In genomic region chr4:42560465-42560864, GRCh38 we compare ENCODE assay signal across 24 cellular contexts.
"Had no signal": no experiment of that assay in that cellular context is flagged by ENCODE, and none has a peak within 500 bp of the region (broad histone marks: within the 10 kb centered on the region; RNA-seq: fewer than 3 reads in every experiment).

No MANE protein-coding gene starts in this region.

- H3K27me3 ChIP-seq: heart right ventricle, hepatocyte, pancreas, right atrium auricular region, right lobe of liver, tibial nerve had no signal

- H3K9me3 ChIP-seq: heart right ventricle, lower lobe of right lung, pancreas, psoas muscle, right atrium auricular region, right lobe of liver, tibial nerve had no signal

- H3K4me3 ChIP-seq: heart right ventricle, hepatocyte, lower lobe of right lung, pancreas, psoas muscle, right atrium auricular region, right lobe of liver, smooth muscle cell, tibial nerve had no signal

- H3K79me2 ChIP-seq: hepatocyte had no signal

- H2AFZ ChIP-seq: hepatocyte had no signal

- H3K4me1 ChIP-seq: heart right ventricle, lower lobe of right lung, pancreas, right atrium auricular region, right lobe of liver had no signal

- ATAC-seq: heart right ventricle; left lobe of liver; pancreas; psoas muscle; right lobe of liver; stimulated activated memory B cell treated with anti-CD40 and anti-IgM and Interleukin-4, amounts not matched to agents 10 μg/mL and 1 μg/mL and 100 μg/mL, for 72 hours; stimulated activated naive CD8-positive, alpha-beta T cell treated with anti-CD3 and anti-CD28 coated beads, Interleukin-15, amount 100 ng/mL, for 72 hours had no signal

- FAIRE-seq: pancreas had no signal

- DNase-seq: heart right ventricle; islet precursor cell; lower lobe of right lung; mammary epithelial cell; mesenchymal stem cell; naive B cell; natural killer cell; pancreas; posterior cingulate gyrus; psoas muscle; right lobe of liver; stimulated activated CD4-positive, alpha-beta T cell treated with anti-CD3 and anti-CD28 coated beads, Interleukin-1b, Interleukin-23, amount 100 ng/mL, for 48 hours; stimulated activated CD4-positive, alpha-beta T cell treated with anti-CD3 and anti-CD28 coated beads, Interleukin-2, amount 100 ng/mL, for 48 hours; stimulated activated CD4-positive, alpha-beta T cell treated with anti-CD3 and anti-CD28 coated beads, Interleukin-4, amount 100 ng/mL, for 4 hours; stimulated activated CD8-positive, alpha-beta memory T cell treated with anti-CD3 and anti-CD28 coated beads, Interleukin-4, amount 100 ng/mL, for 48 hours; stimulated activated naive CD4-positive, alpha-beta T cell treated with Interleukin-2 at 50 U/mL for 16 hours; stimulated activated naive CD8-positive, alpha-beta T cell treated with anti-CD3 and anti-CD28 coated beads, Interleukin-15, amount 100 ng/mL, for 72 hours; substantia nigra had no signal

- H3K36me3 ChIP-seq: pancreas, right lobe of liver had no signal

- H3K4me2 ChIP-seq: hepatocyte, smooth muscle cell had no signal

- H3K27ac ChIP-seq: heart right ventricle, hepatocyte, lower lobe of right lung, pancreas, psoas muscle, right atrium auricular region, right lobe of liver, tibial nerve had no signal
